Comparison of ENCODE assay signal across 8 cellular contexts in the genomic region with DNA sequence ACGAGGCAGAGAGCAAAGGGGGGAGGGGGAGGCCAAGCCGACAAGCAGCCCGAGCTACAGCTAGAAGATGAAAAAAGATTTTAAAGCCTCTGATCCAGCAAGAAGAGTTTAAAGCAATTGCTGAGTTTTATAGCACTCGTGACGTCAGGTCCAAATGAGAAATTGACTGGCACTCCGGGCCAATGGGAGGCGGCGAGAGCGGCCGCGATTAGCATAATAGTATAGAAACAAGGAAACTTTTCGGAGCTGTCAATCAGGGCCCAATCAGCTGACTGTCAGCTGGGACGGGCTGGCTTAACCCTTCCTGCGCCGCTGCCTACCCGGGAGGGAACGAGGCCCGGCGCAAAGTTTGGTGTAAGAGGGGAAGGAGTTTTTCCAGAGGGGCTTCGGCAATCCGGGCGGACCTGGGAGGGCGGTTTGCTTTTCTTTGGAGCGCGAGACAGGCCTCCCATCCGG. TPM values are rescaled to one million over a fixed set of nuclear protein-coding genes. Genes with fewer than 3 reads are reported as not detected.
DNase-seq lines count a peak whose midpoint lies in the region; ATAC-seq, FAIRE-seq and TF ChIP-seq lines count a peak whose summit lies in the region.

A gene (minus strand): TSS at position 102 of the 456 bp plus-strand sequence. CDS start 835 bp downstream, outside the sequence.

- H3K27me3 Mint-ChIP-seq in activated naive CD4-positive, alpha-beta T cell treated with anti-CD3 and anti-CD28 coated beads, Interleukin-2, amount 50 U/mL, for 24 hours: peaks cover 16% of the 10 kb centered on the region

- peak; percentile 40 for DNase-seq in EH (ENCODE audit: low read depth)
- DNase-seq in KG1 (lab: John Stamatoyannopoulos, UW): peak; percentile 3
- DNase-seq in SK-N-MC (ENCODE audit: low read depth, low spot score): no peak
- peak; percentile 86 to 89 for DNase-seq in frontal cortex (ENCODE audit: low spot score in 2 of 2)
- peak; percentile 58 to 84 (median 82) for DNase-seq in stimulated activated naive CD4-positive, alpha-beta T cell (lab: John Stamatoyannopoulos, UW)

- peak within 1 kb of the TSS; percentile 95 for H3K4me2 ChIP-seq in neural cell (ENCODE audit: low read length)

- no peak for TF ChIP-seq CTCF in neural cell (IDR thresholded peaks at IDR 0.05; ENCODE audit: poor library complexity, severe bottlenecking)

- no peaks in the 10 kb centered on the region for H3K36me3 Mint-ChIP-seq in activated naive CD4-positive, alpha-beta T cell treated with anti-CD3 and anti-CD28 coated beads, Interleukin-2, amount 50 U/mL, for 24 hours

- H3K9me3 ChIP-seq in SK-N-MC (ENCODE audit: low read depth, low read length) (no peaks in the 10 kb centered on the region), neural cell (ENCODE audit: low read length) (no peaks in the 10 kb centered on the region)

- H3K9me3 Mint-ChIP-seq in activated naive CD4-positive, alpha-beta T cell treated with anti-CD3 and anti-CD28 coated beads, Interleukin-2, amount 50 U/mL, for 24 hours: no peaks in the 10 kb centered on the region

- peak within 1 kb of the TSS; percentile 80 for H3K27ac Mint-ChIP-seq in activated naive CD4-positive, alpha-beta T cell treated with anti-CD3 and anti-CD28 coated beads, Interleukin-2, amount 50 U/mL, for 24 hours

- no peaks in the 10 kb centered on the region for H3K9me2 ChIP-seq in neural cell (ENCODE audit: insufficient read depth, low read length)

- H3K27ac ChIP-seq in SK-N-MC (no peak within 1 kb of the TSS), neural cell (ENCODE audit: low read length) (no peak within 1 kb of the TSS)

- H3K4me1 Mint-ChIP-seq in activated naive CD4-positive, alpha-beta T cell treated with anti-CD3 and anti-CD28 coated beads, Interleukin-2, amount 50 U/mL, for 24 hours: peaks cover 40% of the 10 kb centered on the region

- H3K27me3 ChIP-seq in neural cell (ENCODE audit: insufficient read depth, low read depth, low read length): peaks cover 23% of the 10 kb centered on the region

- TF ChIP-seq EP300 in neural cell (conservative IDR thresholded peaks at IDR 0.05; ENCODE audit: poor library complexity, severe bottlenecking): no peak

- peak within 1 kb of the TSS; percentile 92 for H3K4me3 Mint-ChIP-seq in activated naive CD4-positive, alpha-beta T cell treated with anti-CD3 and anti-CD28 coated beads, Interleukin-2, amount 50 U/mL, for 24 hours

- no peak within 1 kb of the TSS for H2AFZ ChIP-seq in neural cell (ENCODE audit: low read depth, low read length)

- FAIRE-seq in frontal cortex (lab: Jason Lieb, UNC): no peak

- ATAC-seq in HG03139 (IDR thresholded peaks at IDR 0.05; ENCODE audit: unreplicated experiment): no peak

- peaks cover 12% of the 10 kb centered on the region for H3K79me2 ChIP-seq in neural cell (replicated peaks; ENCODE audit: insufficient read depth, low read length)

- no peaks in the 10 kb centered on the region for H4K20me1 ChIP-seq in neural cell (ENCODE audit: insufficient read depth)

- no peak within 1 kb of the TSS for H3K9ac ChIP-seq in SK-N-MC (ENCODE audit: insufficient read length)
- H3K9ac ChIP-seq in neural cell (ENCODE audit: low read length): peak within 1 kb of the TSS; percentile 46

- H3K4me3 ChIP-seq in SK-N-MC (peak within 1 kb of the TSS; percentile 76), neural cell (ENCODE audit: low read length) (peak within 1 kb of the TSS; percentile 67)

- no peak for TF ChIP-seq RAD21 in neural cell (conservative IDR thresholded peaks at IDR 0.05)

- H3F3A ChIP-seq in neural cell (ENCODE audit: insufficient read depth, low read length, poor library complexity, severe bottlenecking): no peaks in the 10 kb centered on the region

- H3K36me3 ChIP-seq in SK-N-MC (ENCODE audit: insufficient read depth, low read length) (no peaks in the 10 kb centered on the region), neural cell (ENCODE audit: insufficient read depth, low read length) (no peaks in the 10 kb centered on the region)

TF ChIP-seq in neural cell, 6 proteins besides CTCF, POLR2A, EP300 and RAD21:
- no peak for TF ChIP-seq POLR2AphosphoS5 (IDR thresholded peaks at IDR 0.05)

RNA-seq across cellular contexts. Expression of the gene that starts here (rescaled TPM):
- 15.9 TPM for total RNA-seq in frontal cortex
- 0.92 and 2.1 TPM in 2 replicates for polyA plus RNA-seq in neural cell
- polyA minus RNA-seq in neural cell: 1.2 and 1.4 TPM in 2 replicates
